In genomic region chr3:39130693-39131265, GRCh38 we compare ENCODE assay signal across 36 cellular contexts. TPM values are rescaled to one million over a fixed set of nuclear protein-coding genes. Genes with fewer than 3 reads are reported as not detected.
DNase-seq lines count a peak whose midpoint lies in the region; ATAC-seq and TF ChIP-seq lines count a peak whose summit lies in the region.
"Had no signal": no experiment of that assay in that cellular context is flagged by ENCODE, and none has a peak within 500 bp of the region (broad histone marks: within the 10 kb centered on the region; RNA-seq: fewer than 3 reads in every experiment).

No MANE protein-coding gene starts in this region.

- no peak overlapping the region for H2AFZ ChIP-seq in neuronal stem cell (ENCODE audit: low read length)

- no peak overlapping the region for H4K91ac ChIP-seq in neuronal stem cell (ENCODE audit: low read depth, low read length, poor library complexity)

- H3K79me1 ChIP-seq in neuronal stem cell (ENCODE audit: low read depth, low read length): no peaks in the 10 kb centered on the region

- H3K9me3 ChIP-seq in right atrium auricular region (no peaks in the 10 kb centered on the region), mucosa of descending colon (no peaks in the 10 kb centered on the region), neuronal stem cell (replicated peaks in 1 of 2; ENCODE audit: control insufficient read depth in 2 of 2, insufficient read depth in 1 of 2, low read depth in 1 of 2, low read length in 2 of 2) (no peaks in the 10 kb centered on the region)
- H3K9me3 ChIP-seq: BE2C, gastroesophageal sphincter, MG63, ovary, testis, uterus had no signal

- no peak overlapping the region for H3K18ac ChIP-seq in neuronal stem cell (ENCODE audit: low read length)

- H2BK12ac ChIP-seq in neuronal stem cell (ENCODE audit: low read length): no peak overlapping the region

- no peak overlapping the region for H3K9ac ChIP-seq in neuronal stem cell (ENCODE audit: low read depth, low read length, poor library complexity)

- TF ChIP-seq CTCF in right atrium auricular region (IDR thresholded peaks at IDR 0.05) (no peak), mucosa of descending colon (IDR thresholded peaks at IDR 0.05) (no peak)

- no peak overlapping the region for H3K23ac ChIP-seq in neuronal stem cell (ENCODE audit: low read depth, low read length, poor library complexity)

- H2BK15ac ChIP-seq in neuronal stem cell (ENCODE audit: low read length): no peak overlapping the region

- H3K4me3 ChIP-seq in right atrium auricular region (no peak overlapping the region), mucosa of descending colon (no peak overlapping the region), neuronal stem cell (ENCODE audit: low read length in 2 of 2) (no peak overlapping the region)
- H3K4me3 ChIP-seq: coronary artery, gastroesophageal sphincter, K562, lung, MG63, ovary, testis, uterus had no signal

- H3K4me1 ChIP-seq in right atrium auricular region: peaks cover 0 to 41% of the 10 kb centered on the region in 2 donors
- peaks cover 4% of the 10 kb centered on the region for H3K4me1 ChIP-seq in mucosa of descending colon (ENCODE audit: low read depth)
- H3K4me1 ChIP-seq in neuronal stem cell (ENCODE audit: control insufficient read depth in 2 of 2, insufficient read depth in 1 of 2, low read depth in 1 of 2, low read length in 2 of 2): peaks cover 0 to 1% of the 10 kb centered on the region in 2 donors
- H3K4me1 ChIP-seq: BE2C, testis, uterus had no signal

- no peak overlapping the region for H2BK120ac ChIP-seq in neuronal stem cell (ENCODE audit: low read depth, low read length)

- no peak overlapping the region for H2BK5ac ChIP-seq in neuronal stem cell (ENCODE audit: low read length)

- no CpG with 5 or more reads among the region's 3 CpGs for WGBS in neuronal stem cell (ENCODE audit: extremely low coverage in 2 of 2, insufficient read length in 2 of 2, insufficient replicate concordance in 1 of 2), 2 donors

- H3K27me3 ChIP-seq in right atrium auricular region: no peaks in the 10 kb centered on the region
- no peaks in the 10 kb centered on the region for H3K27me3 ChIP-seq in neuronal stem cell (ENCODE audit: control insufficient read depth in 3 of 3, insufficient read depth in 3 of 3, low read depth in 1 of 3, low read length in 3 of 3)
- H3K27me3 ChIP-seq: BE2C, gastroesophageal sphincter, MG63, ovary, testis, uterus had no signal

- H3K4ac ChIP-seq in neuronal stem cell (ENCODE audit: low read length): no peak overlapping the region

- intact Hi-C loops in cardiac septum (cut with DNase I) (loop anchor here (10.0 kb wide), 1 partner anchor 254 kb away; the partner anchor contains the start of gene SLC25A38), mucosa of descending colon (cut with DNase I, micrococcal nuclease) (loop anchor here in 1 of 2 donors (10.0 kb wide), 1 partner anchor 54 kb away; no protein-coding TSS in a partner anchor), posterior vena cava (cut with DNase I) (loop anchor here in 1 of 2 donors (5.0 to 10.0 kb wide), 2 partner anchors 164 to 1547 kb away; no protein-coding TSS in a partner anchor)

- H2AK5ac ChIP-seq in neuronal stem cell (ENCODE audit: low read depth, low read length): no peak overlapping the region

- H3K27ac ChIP-seq in right atrium auricular region: no peak overlapping the region
- H3K27ac ChIP-seq in neuronal stem cell (replicated peaks; ENCODE audit: low read length): no peak overlapping the region
- H3K27ac ChIP-seq: coronary artery, gastroesophageal sphincter, ovary, testis, uterus had no signal

- H3K36me3 ChIP-seq in right atrium auricular region (no peaks in the 10 kb centered on the region), mucosa of descending colon (ENCODE audit: low read depth) (no peaks in the 10 kb centered on the region), neuronal stem cell (replicated peaks in 1 of 2; ENCODE audit: control insufficient read depth in 2 of 2, insufficient read depth in 2 of 2, low read length in 2 of 2) (no peaks in the 10 kb centered on the region)
- H3K36me3 ChIP-seq: BE2C, MG63, ovary, uterus had no signal

- no peak overlapping the region for H3K4me2 ChIP-seq in neuronal stem cell (ENCODE audit: insufficient read depth, low read length, poor library complexity, severe bottlenecking)

- H3K14ac ChIP-seq in neuronal stem cell (ENCODE audit: low read length): no peak overlapping the region

- ATAC-seq in mucosa of descending colon: peak; percentile 47
- no peak for ATAC-seq in GM21526 (IDR thresholded peaks at IDR 0.05; ENCODE audit: low FRiP score, unreplicated experiment)
- no peak for ATAC-seq in GM21723 (IDR thresholded peaks at IDR 0.05; ENCODE audit: unreplicated experiment)
- ATAC-seq: gastroesophageal sphincter; HCT116; K562; PC-3; SK-N-SH treated with all-trans-retinoic acid at 6 μM for 48 hours; stimulated activated naive CD8-positive, alpha-beta T cell treated with anti-CD3 and anti-CD28 coated beads, Interleukin-15, Interleukin-2, amounts not matched to agents 100 U/mL and 50 U/mL, for 24 hours had no signal

- DNase-seq in cardiac septum (ENCODE audit: low spot score): peak; percentile 9
- no peak for DNase-seq in right atrium auricular region (ENCODE audit: low spot score)
- DNase-seq in NCI-H82 treated with DMSO at 0.1 percent for 48 hours (lab: John Stamatoyannopoulos, UW; ENCODE audit: unreplicated experiment): peak; percentile 36
- DNase-seq in mucosa of descending colon: no peak
- DNase-seq in posterior vena cava (ENCODE audit: low spot score): no peak
- no peak for DNase-seq in neuronal stem cell (ENCODE audit: low spot score)
- DNase-seq: ACHN; activated CD4-positive, alpha-beta T cell treated with anti-CD3 and anti-CD28 coated beads for 4 hours; activated gamma-delta T cell; activated naive CD8-positive, alpha-beta T cell treated with anti-CD3 and anti-CD28 coated beads for 36 hours; activated T-cell treated with anti-CD3 and anti-CD28 coated beads, Interleukin-2, amount 50 U/mL, for 1 hour; aorta; BE2C; caudate nucleus; COR-L47; DMS53; effector CD8-positive, alpha-beta T cell; kidney glomerular epithelial cell; MG63; NCI-H1105; NCI-H187 treated with DMSO at 0.1 percent for 48 hours; NCI-H524 treated with DMSO at 0.1 percent for 48 hours; ovary; PC-3; small intestine; stimulated activated naive CD8-positive, alpha-beta T cell treated with anti-CD3 and anti-CD28 coated beads, Interleukin-15, Interleukin-2, amounts not matched to agents 100 U/mL and 50 U/mL, for 24 hours; testis; uterus had no signal

- no peak overlapping the region for H4K8ac ChIP-seq in neuronal stem cell (ENCODE audit: low read depth, low read length)

RNA-seq across cellular contexts. Expression of gene CSRNP1, which starts 22.6 kb away (rescaled TPM):
- total RNA-seq in cardiac septum: 11.5 TPM
- 10 to 100 TPM; 48.0 to 49.5 TPM for total RNA-seq in right atrium auricular region
- 10 to 100 TPM; 16.9 to 38.8 (median 21.4) TPM for total RNA-seq in mucosa of descending colon
- total RNA-seq in posterior vena cava: 10 to 100 TPM; 23.5 to 61.4 TPM
- polyA plus RNA-seq in neuronal stem cell (2013, experiment 1 of 2): 4.6 TPM
- polyA plus RNA-seq in neuronal stem cell (2013, experiment 2 of 2): 4.5 TPM

RNA-seq across cellular contexts. Expression of gene TTC21A, which starts 23.3 kb away (rescaled TPM):
- total RNA-seq in cardiac septum (3.0 TPM), right atrium auricular region (1 to 10 TPM in 1 of 2 donors, under 1 TPM in 1; 0.85 to 1.8 TPM), mucosa of descending colon (10 to 100 TPM in 1 of 3 donors, 1 to 10 TPM in 2; 6.2 to 11.1 (median 7.2) TPM), posterior vena cava (1 to 10 TPM; 3.0 to 5.4 TPM)
- polyA plus RNA-seq in neuronal stem cell (2013, experiment 1 of 2): 4.3 TPM
- polyA plus RNA-seq in neuronal stem cell (2013, experiment 2 of 2): 4.8 TPM

RNA-seq across cellular contexts. Expression of gene GORASP1, which starts 23.4 kb away (rescaled TPM):
- total RNA-seq in cardiac septum (45.9 TPM), right atrium auricular region (10 to 100 TPM; 34.3 to 38.8 TPM), mucosa of descending colon (100 to 1,000 TPM in 1 of 3 donors, 10 to 100 TPM in 2; 93.5 to 122 (median 94.7) TPM), posterior vena cava (10 to 100 TPM; 50.8 to 61.8 TPM)
- 18.3 TPM for polyA plus RNA-seq in neuronal stem cell (2013, experiment 1 of 2)
- polyA plus RNA-seq in neuronal stem cell (2013, experiment 2 of 2): 18.3 TPM

Comparison
In these comparisons a context has a peak if more than half of its experiments do, and no peak if none do; other contexts are left out.
1. DNase-seq: peak in cardiac septum (single experiment) and NCI-H82 treated with DMSO at 0.1 percent for 48 hours (single experiment); none in right atrium auricular region (single experiment), mucosa of descending colon (0 of 3), posterior vena cava (single experiment) and neuronal stem cell (single experiment).